ENCODE assay signal across 10 cellular contexts in the genomic region with DNA sequence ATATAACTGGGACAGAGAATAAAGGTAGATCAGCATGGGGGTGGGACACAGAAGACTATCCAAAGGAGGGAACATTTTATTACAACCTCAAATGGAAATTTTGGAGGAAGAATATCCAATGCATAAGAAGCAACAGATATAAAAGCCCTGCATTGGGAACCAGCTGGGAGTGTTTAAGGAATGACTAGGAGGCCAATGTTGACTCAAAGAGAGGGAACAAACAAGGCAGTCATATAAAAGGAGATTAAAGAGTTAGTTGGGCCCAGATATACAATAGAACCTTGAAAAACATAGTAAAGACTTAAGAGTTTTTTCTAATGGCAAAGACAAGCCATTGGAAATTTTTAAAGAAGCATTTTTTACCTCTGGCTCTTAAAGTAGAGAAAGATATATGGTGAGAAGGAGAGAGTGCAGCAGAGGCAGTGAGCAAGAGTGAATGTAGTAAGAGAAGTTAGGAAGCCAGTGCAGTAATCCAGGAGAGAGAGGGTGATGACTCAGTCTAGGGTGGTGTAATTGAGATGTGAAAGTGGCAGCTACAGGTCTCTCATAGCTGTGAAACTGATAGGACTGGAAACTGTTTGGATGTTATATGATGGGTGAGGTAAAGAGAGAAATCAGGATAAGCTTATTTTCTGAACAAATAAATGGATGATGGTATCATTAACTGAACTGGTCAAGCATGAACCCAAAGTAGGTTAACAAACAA.
DNase-seq lines count a peak whose midpoint lies in the region; ATAC-seq, FAIRE-seq and TF ChIP-seq lines count a peak whose summit lies in the region.
"Had no signal": no experiment of that assay in that cellular context is flagged by ENCODE, and none has a peak within 500 bp of the region (broad histone marks: within the 10 kb centered on the region; RNA-seq: fewer than 3 reads in every experiment).

No MANE protein-coding gene starts in this region.

- H3K4me1 Mint-ChIP-seq in type B pancreatic cell (ENCODE audit: unreplicated experiment) = no peaks in the 10 kb centered on the region

- H3K9me3 Mint-ChIP-seq in type B pancreatic cell = no peaks in the 10 kb centered on the region

- no peak for FAIRE-seq in bronchial epithelial cell (lab: Jason Lieb, UNC)
- FAIRE-seq: astrocyte, H1 had no signal

- no peak overlapping the region for H3K4me3 Mint-ChIP-seq in type B pancreatic cell

- DNase-seq in NCI-H1417 (lab: John Stamatoyannopoulos, UW) = peak in 2 of 3 experiments; percentile 23 to 84
- peak; percentile 47 for DNase-seq in bronchial epithelial cell (ENCODE audit: low read depth)
- DNase-seq in RPMI8226 = no peak
- no peak for DNase-seq in activated T-cell treated with anti-CD3 and anti-CD28 coated beads for 4 hours
- DNase-seq in type B pancreatic cell (ENCODE audit: extremely low spot score, unreplicated experiment) = no peak
- DNase-seq in NCI-H1436 (lab: John Stamatoyannopoulos, UW) = no peak

- no peaks in the 10 kb centered on the region for H3K36me3 Mint-ChIP-seq in type B pancreatic cell

- no peaks in the 10 kb centered on the region for H3K27me3 Mint-ChIP-seq in type B pancreatic cell

- ATAC-seq in GM18861 (IDR thresholded peaks at IDR 0.05; ENCODE audit: unreplicated experiment) (peak; percentile 59), HG02885 (IDR thresholded peaks at IDR 0.05; ENCODE audit: poor library complexity, unreplicated experiment) (peak; percentile 69)

- no peak overlapping the region for H3K27ac Mint-ChIP-seq in type B pancreatic cell

- H3K4me3 ChIP-seq in bronchial epithelial cell (ENCODE audit: low read depth, low read length) = no peak overlapping the region

- H3K36me3 ChIP-seq in bronchial epithelial cell (ENCODE audit: control insufficient read depth, insufficient read depth, low read length) = no peaks in the 10 kb centered on the region

- no peaks in the 10 kb centered on the region for H3K27me3 ChIP-seq in bronchial epithelial cell (ENCODE audit: control insufficient read depth, insufficient read depth, low read length)

- no peak for TF ChIP-seq CTCF in bronchial epithelial cell (IDR thresholded peaks at IDR 0.05; ENCODE audit: insufficient read depth, low read length, severe bottlenecking)
- no peak for TF ChIP-seq CTCF in type B pancreatic cell (conservative IDR thresholded peaks at IDR 0.05)

Comparison
In these comparisons a context has a peak if more than half of its experiments do, and no peak if none do; other contexts are left out.
1. DNase-seq: peak in NCI-H1417 (2 of 3) and bronchial epithelial cell (single experiment); none in RPMI8226 (single experiment), activated T-cell treated with anti-CD3 and anti-CD28 coated beads for 4 hours (single experiment), type B pancreatic cell (single experiment) and NCI-H1436 (single experiment).